Comparison of ENCODE assay signal across 21 cellular contexts in genomic region chr11:122978303-122978620, GRCh38. TPM values are rescaled to one million over a fixed set of nuclear protein-coding genes. Genes with fewer than 3 reads are reported as not detected.
DNase-seq lines count a peak whose midpoint lies in the region; ATAC-seq and TF ChIP-seq lines count a peak whose summit lies in the region.
"Had no signal": no experiment of that assay in that cellular context is flagged by ENCODE, and none has a peak within 500 bp of the region (broad histone marks: within the 10 kb centered on the region; RNA-seq: fewer than 3 reads in every experiment).

No MANE protein-coding gene starts in this region.

- ATAC-seq in activated T-cell treated with anti-CD3 and anti-CD28 coated beads, Interleukin-2, amount 50 U/mL, for 72 hours (replicated peaks in 1 of 2) = no peak
- no peak for ATAC-seq in WTC11
- ATAC-seq in memory B cell (ENCODE audit: low read depth) = no peak
- ATAC-seq in GM18873 (IDR thresholded peaks at IDR 0.05; ENCODE audit: low FRiP score, unreplicated experiment) = no peak
- no peak for ATAC-seq in activated CD4-positive, CD25-positive, alpha-beta regulatory T cell treated with anti-CD3 and anti-CD28 coated beads, Interleukin-2, amount 50 U/mL, for 24 hours

- TF ChIP-seq CTCF in WTC11 (IDR thresholded peaks at IDR 0.05) = no peak

- no peak for DNase-seq in activated T-cell treated with anti-CD3 and anti-CD28 coated beads, Interleukin-2, amount 50 U/mL, for 72 hours
- DNase-seq in activated T-cell treated with anti-CD3 and anti-CD28 coated beads, Interleukin-2, amount 50 U/mL, for 1 hour = no peak
- no peak for DNase-seq in WTC11 (ENCODE audit: low spot score)
- no peak for DNase-seq in memory B cell (ENCODE audit: low spot score in 2 of 2)
- DNase-seq in retina = peak; percentile 37
- no peak for DNase-seq in NCI-H69 (lab: John Stamatoyannopoulos, UW)
- DNase-seq: ACHN; AML-193; Caco-2; KBM-7; NCI-H1436; NCI-H2029; NCI-H2171; NCI-H446; NK-92 treated with Interleukin-12 subunit alpha and Interleukin-12 subunit beta, amount 100 ng/mL, for 24 hours; SIG-M5 had no signal

- H3K36me3 Mint-ChIP-seq in activated T-cell treated with anti-CD3 and anti-CD28 coated beads, Interleukin-2, amount 50 U/mL, for 72 hours (ENCODE audit: insufficient read depth in 2 of 2) = peaks cover 3 to 4% of the 10 kb centered on the region in 2 donors
- H3K36me3 Mint-ChIP-seq in WTC11 (peaks cover 5% of the 10 kb centered on the region), memory B cell (peaks cover 2% of the 10 kb centered on the region)

- H3K27me3 Mint-ChIP-seq in activated T-cell treated with anti-CD3 and anti-CD28 coated beads, Interleukin-2, amount 50 U/mL, for 72 hours (ENCODE audit: low read depth) = peaks cover 97% of the 10 kb centered on the region
- H3K27me3 Mint-ChIP-seq in WTC11 (ENCODE audit: low read depth) = peaks cover 100% of the 10 kb centered on the region
- H3K27me3 Mint-ChIP-seq in memory B cell = peaks cover 55% of the 10 kb centered on the region

- H3K27ac Mint-ChIP-seq in activated T-cell treated with anti-CD3 and anti-CD28 coated beads, Interleukin-2, amount 50 U/mL, for 72 hours = no peak overlapping the region
- H3K27ac Mint-ChIP-seq in WTC11 (no peak overlapping the region), memory B cell (peak overlapping the region; percentile 1)
- H3K27ac Mint-ChIP-seq: CD14-positive monocyte had no signal

- H3K9me3 Mint-ChIP-seq in activated T-cell treated with anti-CD3 and anti-CD28 coated beads, Interleukin-2, amount 50 U/mL, for 72 hours = no peaks in the 10 kb centered on the region
- no peaks in the 10 kb centered on the region for H3K9me3 Mint-ChIP-seq in WTC11
- H3K9me3 Mint-ChIP-seq in memory B cell = peaks cover 2% of the 10 kb centered on the region

- peaks cover 50% of the 10 kb centered on the region for H3K4me1 Mint-ChIP-seq in activated T-cell treated with anti-CD3 and anti-CD28 coated beads, Interleukin-2, amount 50 U/mL, for 72 hours (ENCODE audit: low read depth)
- H3K4me1 Mint-ChIP-seq in WTC11 (peaks cover 53% of the 10 kb centered on the region), memory B cell (peaks cover 19% of the 10 kb centered on the region)

- peak overlapping the region; percentile 0 to 82 for H3K4me3 Mint-ChIP-seq in activated T-cell treated with anti-CD3 and anti-CD28 coated beads, Interleukin-2, amount 50 U/mL, for 72 hours
- H3K4me3 Mint-ChIP-seq in WTC11 (peak overlapping the region; percentile 87), memory B cell (no peak overlapping the region)

- CTCF ChIA-PET in WTC11 (lab: Charles Lee) = no interaction called here

- POLR2A ChIA-PET in WTC11 (lab: Charles Lee) = no interaction called here

TF ChIP-seq in WTC11, 78 proteins besides CTCF, POLR2A, EP300 and RAD21:
- TF ChIP-seq TEAD4 (CRISPR knock-in tag; IDR thresholded peaks at IDR 0.05) (no peak), ZNF281 (CRISPR knock-in tag; IDR thresholded peaks at IDR 0.05) (no peak), MLX (CRISPR knock-in tag; IDR thresholded peaks at IDR 0.05) (no peak), ZNF138 (CRISPR knock-in tag; conservative IDR thresholded peaks at IDR 0.05) (no peak), KAT7 (CRISPR knock-in tag; IDR thresholded peaks at IDR 0.05; ENCODE audit: borderline replicate concordance) (no peak), TCF7 (CRISPR knock-in tag; IDR thresholded peaks at IDR 0.05; ENCODE audit: low read depth) (no peak), CREB1 (CRISPR knock-in tag; IDR thresholded peaks at IDR 0.05) (no peak)
- TF ChIP-seq, protein P1, sequence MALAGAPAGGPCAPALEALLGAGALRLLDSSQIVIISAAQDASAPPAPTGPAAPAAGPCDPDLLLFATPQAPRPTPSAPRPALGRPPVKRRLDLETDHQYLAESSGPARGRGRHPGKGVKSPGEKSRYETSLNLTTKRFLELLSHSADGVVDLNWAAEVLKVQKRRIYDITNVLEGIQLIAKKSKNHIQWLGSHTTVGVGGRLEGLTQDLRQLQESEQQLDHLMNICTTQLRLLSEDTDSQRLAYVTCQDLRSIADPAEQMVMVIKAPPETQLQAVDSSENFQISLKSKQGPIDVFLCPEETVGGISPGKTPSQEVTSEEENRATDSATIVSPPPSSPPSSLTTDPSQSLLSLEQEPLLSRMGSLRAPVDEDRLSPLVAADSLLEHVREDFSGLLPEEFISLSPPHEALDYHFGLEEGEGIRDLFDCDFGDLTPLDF (CRISPR knock-in tag; IDR thresholded peaks at IDR 0.05) = no peak

RNA-seq across cellular contexts. Expression of gene BSX, which starts 3.4 kb away (rescaled TPM):
- not detected for total RNA-seq in activated T-cell treated with anti-CD3 and anti-CD28 coated beads, Interleukin-2, amount 50 U/mL, for 72 hours
- not detected in 3 replicates for total RNA-seq in WTC11 (2021)
- total RNA-seq: Caco-2, OCI-LY7, RPMI7951 had no signal
